Comparison of ENCODE assay signal across 13 cellular contexts in genomic region chr3:45948409-45948808, GRCh38.
DNase-seq lines count a peak whose midpoint lies in the region; ATAC-seq and TF ChIP-seq lines count a peak whose summit lies in the region.
"Had no signal": no experiment of that assay in that cellular context is flagged by ENCODE, and none has a peak within 500 bp of the region (broad histone marks: within the 10 kb centered on the region; RNA-seq: fewer than 3 reads in every experiment).

No MANE protein-coding gene starts in this region.

- H3K36me3 Mint-ChIP-seq in stimulated activated naive CD8-positive, alpha-beta T cell treated with anti-CD3 and anti-CD28 coated beads, Interleukin-15, Interleukin-2, amounts not matched to agents 100 ng/mL and 50 ng/mL, for 24 hours (ENCODE audit: low read depth) = peaks cover 75% of the 10 kb centered on the region

- TF ChIP-seq CTCF in VCaP (conservative IDR thresholded peaks at IDR 0.05) = no peak

- H3K27me3 Mint-ChIP-seq in stimulated activated naive CD8-positive, alpha-beta T cell treated with anti-CD3 and anti-CD28 coated beads, Interleukin-15, Interleukin-2, amounts not matched to agents 100 ng/mL and 50 ng/mL, for 24 hours = no peaks in the 10 kb centered on the region

- peak overlapping the region; percentile 34 for H3K27ac ChIP-seq in VCaP
- H3K27ac ChIP-seq: body of pancreas had no signal

- no peak for DNase-seq in stimulated activated naive CD8-positive, alpha-beta T cell treated with anti-CD3 and anti-CD28 coated beads, Interleukin-15, Interleukin-2, amounts not matched to agents 100 U/mL and 50 U/mL, for 24 hours
- DNase-seq in fibroblast of peridontal ligament (ENCODE audit: extremely low read depth) = peak; percentile 98
- DNase-seq in SIG-M5 (lab: John Stamatoyannopoulos, UW) = no peak
- no peak for DNase-seq in NCI-H1694 treated with DMSO at 0.1 percent for 48 hours (lab: John Stamatoyannopoulos, UW)
- no peak for DNase-seq in inferior parietal cortex (ENCODE audit: extremely low spot score)
- DNase-seq: BE2C, body of pancreas, GF-D8, upper lobe of right lung had no signal

- H3K4me1 Mint-ChIP-seq in stimulated activated naive CD8-positive, alpha-beta T cell treated with anti-CD3 and anti-CD28 coated beads, Interleukin-15, Interleukin-2, amounts not matched to agents 100 ng/mL and 50 ng/mL, for 24 hours (ENCODE audit: low read depth) = peaks cover 82% of the 10 kb centered on the region
- H3K4me1 Mint-ChIP-seq: WTC11 had no signal

- H3K4me3 Mint-ChIP-seq in stimulated activated naive CD8-positive, alpha-beta T cell treated with anti-CD3 and anti-CD28 coated beads, Interleukin-15, Interleukin-2, amounts not matched to agents 100 ng/mL and 50 ng/mL, for 24 hours = no peak overlapping the region
- H3K4me3 Mint-ChIP-seq: WTC11 had no signal

- peak overlapping the region; percentile 11 for H3K27ac Mint-ChIP-seq in stimulated activated naive CD8-positive, alpha-beta T cell treated with anti-CD3 and anti-CD28 coated beads, Interleukin-15, Interleukin-2, amounts not matched to agents 100 ng/mL and 50 ng/mL, for 24 hours
- H3K27ac Mint-ChIP-seq: WTC11 had no signal

- no peaks in the 10 kb centered on the region for H3K9me3 Mint-ChIP-seq in stimulated activated naive CD8-positive, alpha-beta T cell treated with anti-CD3 and anti-CD28 coated beads, Interleukin-15, Interleukin-2, amounts not matched to agents 100 ng/mL and 50 ng/mL, for 24 hours
- H3K9me3 Mint-ChIP-seq: WTC11 had no signal

- no peak for ATAC-seq in stimulated activated naive CD8-positive, alpha-beta T cell treated with anti-CD3 and anti-CD28 coated beads, Interleukin-15, Interleukin-2, amounts not matched to agents 100 U/mL and 50 U/mL, for 24 hours
- no peak for ATAC-seq in HG02938 (IDR thresholded peaks at IDR 0.05; ENCODE audit: unreplicated experiment)
- ATAC-seq: body of pancreas, upper lobe of right lung, WTC11 had no signal
